ENCODE assay signal across 14 cellular contexts in the genomic region with DNA sequence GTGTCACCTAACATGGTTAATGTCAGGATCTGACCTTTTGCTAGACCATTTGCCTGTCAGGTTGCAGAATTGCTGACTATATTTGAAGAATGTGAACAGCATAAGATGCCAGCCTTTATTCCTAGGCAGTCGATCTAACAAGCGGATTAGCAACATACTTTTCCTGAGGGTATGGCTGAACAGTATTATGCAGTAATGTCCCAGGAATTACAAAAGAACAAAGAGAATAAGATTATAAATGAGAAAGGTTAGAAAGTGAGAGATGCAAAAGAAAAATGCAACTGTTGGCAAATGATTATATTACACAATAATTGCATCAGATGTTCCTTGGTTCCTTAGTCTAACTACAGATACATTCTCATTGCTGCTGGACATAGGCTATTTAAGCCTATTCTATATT.
DNase-seq lines count a peak whose midpoint lies in the region; ATAC-seq and TF ChIP-seq lines count a peak whose summit lies in the region.
"Had no signal": no experiment of that assay in that cellular context is flagged by ENCODE, and none has a peak within 500 bp of the region (broad histone marks: within the 10 kb centered on the region; RNA-seq: fewer than 3 reads in every experiment).

No MANE protein-coding gene starts in this region.

- no peak overlapping the region for H4K8ac ChIP-seq in IMR-90 (ENCODE audit: low read depth in 2 of 2, low read length in 2 of 2)

- no peak overlapping the region for H2AK9ac ChIP-seq in IMR-90 (replicated peaks; ENCODE audit: low read depth, low read length, poor library complexity)

- no peaks in the 10 kb centered on the region for H4K20me1 ChIP-seq in IMR-90 (ENCODE audit: insufficient read depth, low read length)

- no peak overlapping the region for H3K56ac ChIP-seq in IMR-90 (ENCODE audit: extremely low read depth, insufficient read depth, low read length)

- H4K5ac ChIP-seq in IMR-90 (ENCODE audit: low read depth, low read length): no peak overlapping the region

- intact Hi-C loops in IMR-90 (cut with micrococcal nuclease): no loop called here
- intact Hi-C loops in lower leg skin (cut with DNase I; ENCODE audit: low total_unique reads): no loop called here

- no peak for TF ChIP-seq POLR2A in IMR-90 (IDR thresholded peaks at IDR 0.05; ENCODE audit: low read depth, low read length)
- TF ChIP-seq POLR2A in lower leg skin (IDR thresholded peaks at IDR 0.05): no peak

- POLR2A ChIA-PET in IMR-90 (lab: Charles Lee; ENCODE audit: unreplicated experiment): no interaction called here

- H3K27me3 ChIP-seq in IMR-90 (ENCODE audit: control insufficient read depth, insufficient read depth, low read length): no peaks in the 10 kb centered on the region

- H2BK20ac ChIP-seq in IMR-90 (ENCODE audit: low read depth, low read length): no peak overlapping the region

- H3K9ac ChIP-seq in IMR-90 (ENCODE audit: low read depth, low read length): no peak overlapping the region

- no peaks in the 10 kb centered on the region for H3K79me1 ChIP-seq in IMR-90 (ENCODE audit: low read depth in 1 of 2, low read length in 2 of 2)

- H3K14ac ChIP-seq in IMR-90 (replicated peaks; ENCODE audit: low read depth, low read length): no peak overlapping the region

- H3K18ac ChIP-seq in IMR-90 (ENCODE audit: low read depth, low read length): no peak overlapping the region

- WGBS in IMR-90 (ENCODE audit: extremely low coverage in 2 of 2, insufficient read length in 1 of 2), 2 experiments: 100% methylated on average over 2 of the region's 2 CpGs; no CpG with 5 or more reads in 1 of the 2 experiments
- WGBS in lower leg skin, 2 donors: 68 to 69% methylated on average over 2 of the region's 2 CpGs

- H2AK5ac ChIP-seq in IMR-90 (ENCODE audit: low read depth, low read length): no peak overlapping the region

- H3K4me3 ChIP-seq in IMR-90 (ENCODE audit: insufficient read depth, low read depth, low read length) (no peak overlapping the region), retinal pigment epithelial cell (ENCODE audit: low read length) (no peak overlapping the region), lower leg skin (ENCODE audit: low read depth, poor library complexity, severe bottlenecking) (no peak overlapping the region)
- H3K4me3 ChIP-seq: HAP-1 had no signal

- no peak overlapping the region for H2AFZ ChIP-seq in IMR-90 (replicated peaks; ENCODE audit: low read length, poor library complexity)

- dilution Hi-C loops in IMR-90 (cut with HindIII; ENCODE audit: low sequenced_read_pairs, unreplicated experiment): no loop called here

- H2BK5ac ChIP-seq in IMR-90 (ENCODE audit: low read depth, low read length, poor library complexity, severe bottlenecking): no peak overlapping the region

- no peak overlapping the region for H3K27ac ChIP-seq in IMR-90 (ENCODE audit: insufficient read depth, low read length)

- no peaks in the 10 kb centered on the region for H3K36me3 ChIP-seq in IMR-90 (ENCODE audit: control insufficient read depth, insufficient read depth, low read length)
- H3K36me3 ChIP-seq: HAP-1 had no signal

- no peak for ATAC-seq in IMR-90 (ENCODE audit: low read depth)

- no peak for TF ChIP-seq CTCF in IMR-90 (conservative IDR thresholded peaks at IDR 0.05; ENCODE audit: low read depth, low read length)
- no peak for TF ChIP-seq CTCF in retinal pigment epithelial cell (conservative IDR thresholded peaks at IDR 0.05; ENCODE audit: low read depth, low read length)
- TF ChIP-seq CTCF in lower leg skin (IDR thresholded peaks at IDR 0.05): no peak

- H4K91ac ChIP-seq in IMR-90 (ENCODE audit: insufficient read depth, low read depth, low read length): no peak overlapping the region

- no peaks in the 10 kb centered on the region for H3K9me1 ChIP-seq in IMR-90 (ENCODE audit: insufficient read depth, low read length)

- H2BK15ac ChIP-seq in IMR-90 (ENCODE audit: low read depth, low read length): no peak overlapping the region

- BruUV-seq in IMR-90 (replicated peaks; lab: Mats Ljungman, UMichigan): no TSS peak

- DNase-seq in IMR-90: no peak
- peak; percentile 2 for DNase-seq in OCI-M1 (lab: John Stamatoyannopoulos, UW)
- DNase-seq in iris pigment epithelial cell (ENCODE audit: low read depth): peak; percentile 3
- peak; percentile 68 for DNase-seq in retinal pigment epithelial cell (ENCODE audit: low read depth)
- no peak for DNase-seq in lower leg skin (ENCODE audit: low spot score in 2 of 2)
- no peak for DNase-seq in pons (ENCODE audit: low spot score)
- DNase-seq: C1 segment of cervical spinal cord; Caco-2; CD4-positive, alpha-beta memory T cell; DMS153; DND-41; GOT3; HFFc6 had no signal

- CTCF ChIA-PET in IMR-90 (lab: Yijun Ruan, JAX): no interaction called here

- H3K23ac ChIP-seq in IMR-90 (ENCODE audit: low read depth, low read length): no peak overlapping the region

- TF ChIP-seq RAD21 in IMR-90 (IDR thresholded peaks at IDR 0.05; ENCODE audit: low read length): no peak

- in situ Hi-C loops in IMR-90 (cut with MboI; ENCODE audit: low sequenced_read_pairs): no loop called here

- H3K4ac ChIP-seq in IMR-90 (ENCODE audit: low read depth, low read length): no peak overlapping the region

- no peak overlapping the region for H3K4me2 ChIP-seq in IMR-90 (ENCODE audit: low read depth, low read length)

- no peak overlapping the region for H2BK120ac ChIP-seq in IMR-90 (ENCODE audit: low read depth, low read length)

- H3K4me1 ChIP-seq in IMR-90 (ENCODE audit: control insufficient read depth, insufficient read depth, low read length): no peaks in the 10 kb centered on the region
- H3K4me1 ChIP-seq: Caco-2 had no signal

- no peaks in the 10 kb centered on the region for H3K9me3 ChIP-seq in IMR-90 (ENCODE audit: control insufficient read depth, insufficient read depth, low read length)
- H3K9me3 ChIP-seq: Caco-2, HAP-1 had no signal

TF ChIP-seq in IMR-90, 13 proteins besides CTCF, POLR2A, EP300 and RAD21:
- TF ChIP-seq ELK1 (IDR thresholded peaks at IDR 0.05; ENCODE audit: borderline replicate concordance, low read depth, low read length) (no peak), CEBPB (IDR thresholded peaks at IDR 0.05; ENCODE audit: low read depth, low read length) (peak; percentile 45; the same call in 1 of the 2 replicates), RFX5 (IDR thresholded peaks at IDR 0.05; ENCODE audit: low read depth, low read length) (no peak), SMC3 (IDR thresholded peaks at IDR 0.05; ENCODE audit: low read depth, low read length) (no peak)

Comparison
In these comparisons a context has a peak if more than half of its experiments do, and no peak if none do; other contexts are left out.
1. DNase-seq: peak in OCI-M1 (single experiment), iris pigment epithelial cell (single experiment) and retinal pigment epithelial cell (single experiment); none in IMR-90 (single experiment), lower leg skin (0 of 2) and pons (single experiment).